ENCODE assay signal across 8 cellular contexts in the genomic region with DNA sequence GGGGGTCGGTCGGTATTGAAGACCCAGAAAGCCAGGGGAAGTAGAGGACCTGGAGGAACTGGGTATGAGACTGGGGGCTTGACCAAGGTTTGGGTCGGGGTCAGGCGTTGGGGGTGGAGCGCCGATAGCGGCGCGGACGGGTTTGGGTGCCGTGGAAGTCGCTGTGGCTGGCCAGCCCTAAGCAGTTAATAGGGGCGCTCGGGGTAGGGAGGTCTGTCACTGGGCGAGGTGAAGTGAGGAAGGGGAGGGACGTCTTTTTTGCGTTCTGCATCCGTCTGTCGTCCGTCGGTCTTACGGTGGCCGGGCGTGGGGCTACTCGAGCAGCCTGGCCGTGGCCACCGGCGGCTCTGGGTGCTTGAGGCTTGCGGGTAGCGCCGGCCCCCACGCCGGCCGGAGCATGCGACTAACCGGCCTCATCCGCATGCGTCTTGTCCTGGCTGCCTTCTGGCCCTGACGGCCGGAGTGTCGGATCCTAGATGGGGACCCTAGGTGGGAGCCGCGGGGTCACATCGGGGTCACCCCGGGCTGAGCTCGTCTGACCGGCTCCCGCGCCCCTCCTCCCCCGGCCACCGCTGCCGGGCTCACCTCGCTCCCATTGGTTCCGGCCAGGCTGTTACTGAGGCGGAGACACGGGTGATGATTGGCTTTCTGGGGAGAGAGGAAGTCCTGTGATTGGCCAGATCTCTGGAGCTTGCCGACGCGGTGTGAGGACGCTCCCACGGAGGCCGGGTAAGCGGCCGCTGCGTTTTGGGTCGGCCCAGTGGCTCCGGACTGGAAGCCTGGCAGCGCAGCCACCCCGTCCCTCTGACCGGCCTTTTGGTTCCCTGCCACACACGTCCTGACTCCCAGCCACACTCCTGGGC. TPM values are rescaled to one million over a fixed set of nuclear protein-coding genes. Genes with fewer than 3 reads are reported as not detected.
DNase-seq lines count a peak whose midpoint lies in the region; ATAC-seq, FAIRE-seq and TF ChIP-seq lines count a peak whose summit lies in the region.

No MANE protein-coding gene starts in this region.

- peaks cover 35% of the 10 kb centered on the region for H3K4me1 Mint-ChIP-seq in activated CD4-positive, alpha-beta memory T cell treated with anti-CD3 and anti-CD28 coated beads, Interleukin-2, amount 10 ng/mL, durations not matched to agents 7 days and 5 days

- peak overlapping the region; percentile 97 for H3K27ac Mint-ChIP-seq in activated CD4-positive, alpha-beta memory T cell treated with anti-CD3 and anti-CD28 coated beads, Interleukin-2, amount 10 ng/mL, durations not matched to agents 7 days and 5 days

- FAIRE-seq in GM19239 (lab: Jason Lieb, UNC): peak; percentile 98

- peaks cover 15% of the 10 kb centered on the region for H3K36me3 Mint-ChIP-seq in activated CD4-positive, alpha-beta memory T cell treated with anti-CD3 and anti-CD28 coated beads, Interleukin-2, amount 10 ng/mL, durations not matched to agents 7 days and 5 days (ENCODE audit: low read depth)

- TF ChIP-seq CTCF in lower leg skin (IDR thresholded peaks at IDR 0.05): no peak

- H3K27me3 Mint-ChIP-seq in activated CD4-positive, alpha-beta memory T cell treated with anti-CD3 and anti-CD28 coated beads, Interleukin-2, amount 10 ng/mL, durations not matched to agents 7 days and 5 days: no peaks in the 10 kb centered on the region

- POLR2A ChIA-PET in activated CD4-positive, alpha-beta memory T cell treated with anti-CD3 and anti-CD28 coated beads, Interleukin-2, amount 10 ng/mL, durations not matched to agents 7 days and 5 days (lab: Charles Lee): interaction anchor here (0.8 to 5.2 kb wide), 9 partner anchors 9 to 217 kb away, joined by 3 to 38 read pairs (median 8); partner anchors contain the start of genes CHD3, CYB5D1, NAA38 and RNF227

- WGBS in lower leg skin, 2 donors: 1% methylated on average over 48 to 54 of the region's 71 CpGs

- peak overlapping the region; percentile 55 for H3K4me3 ChIP-seq in lower leg skin (ENCODE audit: low read depth, poor library complexity, severe bottlenecking)

- peak; percentile 41 for ATAC-seq in HG03442 (IDR thresholded peaks at IDR 0.05; ENCODE audit: unreplicated experiment)

- TF ChIP-seq POLR2A in lower leg skin (IDR thresholded peaks at IDR 0.05): no peak

- CTCF ChIA-PET in activated CD4-positive, alpha-beta memory T cell treated with anti-CD3 and anti-CD28 coated beads, Interleukin-2, amount 10 ng/mL, durations not matched to agents 7 days and 5 days (lab: Charles Lee): interaction anchor here (0.6 to 1.7 kb wide), 9 partner anchors 9 to 217 kb away, joined by 3 to 19 read pairs (median 4); partner anchors contain the start of gene NAA38

- DNase-seq in C1 segment of cervical spinal cord (lab: John Stamatoyannopoulos, UW) (peak; percentile 56 to 94 (median 90)), GM19239 (ENCODE audit: insufficient read length, low spot score) (peak; percentile 98), NCI-H82 (lab: John Stamatoyannopoulos, UW) (peak; percentile 97), ecto neural progenitor cell (ENCODE audit: low spot score) (peak; percentile 97), lower leg skin (ENCODE audit: low spot score in 2 of 2) (peak; percentile 90 to 97)
- DNase-seq in activated CD4-positive, alpha-beta memory T cell treated with anti-CD3 and anti-CD28 coated beads, Interleukin-2, amount 10 ng/mL, durations not matched to agents 7 days and 5 days: peak; percentile 89
- DNase-seq in stimulated activated CD4-positive, alpha-beta T cell treated with anti-CD3 and anti-CD28 coated beads, TNF-alpha, amount 100 ng/mL, for 1 hour (ENCODE audit: low read depth in 3 of 3, low spot score in 1 of 3): peak in 2 of 3 donors; percentile 60 to 61

- H3K9me3 Mint-ChIP-seq in activated CD4-positive, alpha-beta memory T cell treated with anti-CD3 and anti-CD28 coated beads, Interleukin-2, amount 10 ng/mL, durations not matched to agents 7 days and 5 days: no peaks in the 10 kb centered on the region

- peak overlapping the region; percentile 97 for H3K4me3 Mint-ChIP-seq in activated CD4-positive, alpha-beta memory T cell treated with anti-CD3 and anti-CD28 coated beads, Interleukin-2, amount 10 ng/mL, durations not matched to agents 7 days and 5 days

- intact Hi-C loops in lower leg skin (cut with DNase I; ENCODE audit: low total_unique reads): no loop called here

RNA-seq across cellular contexts. Expression of gene TMEM88, which starts 10.3 kb away (rescaled TPM):
- 1 to 10 TPM in 1 of 2 experiments, under 1 TPM in 1; 0.78 to 1.5 TPM for total RNA-seq in activated CD4-positive, alpha-beta memory T cell treated with anti-CD3 and anti-CD28 coated beads, Interleukin-2, amount 10 ng/mL, durations not matched to agents 7 days and 5 days
- 1 to 10 TPM in 3 of 4 donors, under 1 TPM in 1; 0.91 to 5.9 (median 3.4) TPM for total RNA-seq in lower leg skin

RNA-seq across cellular contexts. Expression of gene KDM6B, which starts 10.5 kb away (rescaled TPM):
- 10 to 100 TPM; 20.9 to 23.7 TPM for total RNA-seq in activated CD4-positive, alpha-beta memory T cell treated with anti-CD3 and anti-CD28 coated beads, Interleukin-2, amount 10 ng/mL, durations not matched to agents 7 days and 5 days
- 10 to 100 TPM; 12.5 to 30.9 (median 18.0) TPM for total RNA-seq in lower leg skin

RNA-seq across cellular contexts. Expression of gene NAA38, which starts 12.8 kb away (rescaled TPM):
- total RNA-seq in activated CD4-positive, alpha-beta memory T cell treated with anti-CD3 and anti-CD28 coated beads, Interleukin-2, amount 10 ng/mL, durations not matched to agents 7 days and 5 days: 10 to 100 TPM; 69.8 to 76.9 TPM
- total RNA-seq in lower leg skin: 100 to 1,000 TPM in 1 of 4 donors, 10 to 100 TPM in 3; 56.8 to 101 (median 91.3) TPM

RNA-seq across cellular contexts. Expression of gene CYB5D1, which starts 13.3 kb away (rescaled TPM):
- total RNA-seq in activated CD4-positive, alpha-beta memory T cell treated with anti-CD3 and anti-CD28 coated beads, Interleukin-2, amount 10 ng/mL, durations not matched to agents 7 days and 5 days: 1 to 10 TPM; 5.3 to 7.5 TPM
- total RNA-seq in lower leg skin: 10 to 100 TPM in 1 of 4 donors, 1 to 10 TPM in 3; 7.0 to 14.1 (median 9.1) TPM

RNA-seq across cellular contexts. Expression of gene CHD3, which starts 44.1 kb away (rescaled TPM):
- total RNA-seq in activated CD4-positive, alpha-beta memory T cell treated with anti-CD3 and anti-CD28 coated beads, Interleukin-2, amount 10 ng/mL, durations not matched to agents 7 days and 5 days: 100 to 1,000 TPM; 127 to 131 TPM
- total RNA-seq in lower leg skin: 10 to 100 TPM; 36.8 to 71.1 (median 54.8) TPM

Comparison
In these comparisons a context has a peak if more than half of its experiments do, and no peak if none do; other contexts are left out.
1. Peak in every context shown above with its lines: DNase-seq, ATAC-seq and H3K4me3 ChIP-seq.